Comparison of ENCODE assay signal across 22 cellular contexts in genomic region chr4:176198316-176198903, GRCh38. TPM values are rescaled to one million over a fixed set of nuclear protein-coding genes. Genes with fewer than 3 reads are reported as not detected.
DNase-seq lines count a peak whose midpoint lies in the region; ATAC-seq lines count a peak whose summit lies in the region.
"Had no signal": no experiment of that assay in that cellular context is flagged by ENCODE, and none has a peak within 500 bp of the region (broad histone marks: within the 10 kb centered on the region; RNA-seq: fewer than 3 reads in every experiment).

No MANE protein-coding gene starts in this region.

- no peak overlapping the region for H3K4me3 Mint-ChIP-seq in CD8-positive, alpha-beta memory T cell
- H3K4me3 Mint-ChIP-seq: activated CD4-positive, alpha-beta memory T cell treated with anti-CD3 and anti-CD28 coated beads for 36 hours; stimulated activated naive CD8-positive, alpha-beta T cell treated with anti-CD3 and anti-CD28 coated beads, Interleukin-15, amount 100 ng/mL, for 72 hours had no signal

- ATAC-seq in GM21723 (IDR thresholded peaks at IDR 0.05; ENCODE audit: unreplicated experiment) = no peak
- ATAC-seq: Right ventricle myocardium inferior; stimulated activated naive CD8-positive, alpha-beta T cell treated with anti-CD3 and anti-CD28 coated beads, Interleukin-15, amount 100 ng/mL, for 72 hours had no signal

- CTCF ChIA-PET in CD8-positive, alpha-beta memory T cell (lab: Charles Lee) = interaction anchor here (1.2 kb wide), 1 partner anchor 7 kb away, joined by 3 read pairs; no protein-coding TSS in a partner anchor

- peak; percentile 12 to 13 for DNase-seq in NCI-H524 (lab: John Stamatoyannopoulos, UW)
- DNase-seq in NCI-H524 treated with DMSO at 0.1 percent for 48 hours (lab: John Stamatoyannopoulos, UW) = no peak
- DNase-seq in NCI-H510A (lab: John Stamatoyannopoulos, UW) = peak; percentile 68
- DNase-seq in iPS-NIHi7 (ENCODE audit: extremely low spot score) = peak; percentile 31
- no peak for DNase-seq in HCEC 1CT
- DNase-seq in islet precursor cell = no peak
- no peak for DNase-seq in CD8-positive, alpha-beta memory T cell
- DNase-seq: activated CD4-positive, alpha-beta memory T cell treated with anti-CD3 and anti-CD28 coated beads for 36 hours; activated CD4-positive, CD25-positive, alpha-beta regulatory T cell; adrenal gland; brain microvascular endothelial cell; effector CD4-positive, alpha-beta T cell; erythroblast; hippocampal formation; NCI-H1694; stimulated activated naive CD8-positive, alpha-beta T cell treated with anti-CD3 and anti-CD28 coated beads, Interleukin-15, amount 100 ng/mL, for 72 hours; T1000; trophoblast cell had no signal

- H3K9me3 Mint-ChIP-seq in CD8-positive, alpha-beta memory T cell = peaks cover 0 to 2% (median 0%) of the 10 kb centered on the region in 5 donors
- H3K9me3 Mint-ChIP-seq: activated CD4-positive, alpha-beta memory T cell treated with anti-CD3 and anti-CD28 coated beads for 36 hours had no signal

- H3K36me3 Mint-ChIP-seq in CD8-positive, alpha-beta memory T cell = peaks cover 0 to 4% (median 4%) of the 10 kb centered on the region in 3 donors

- POLR2A ChIA-PET in CD8-positive, alpha-beta memory T cell (lab: Charles Lee) = no interaction called here

- H3K27ac Mint-ChIP-seq in CD8-positive, alpha-beta memory T cell = peak overlapping the region in 1 of 8 donors; percentile 74
- H3K27ac Mint-ChIP-seq: activated CD4-positive, alpha-beta memory T cell treated with anti-CD3 and anti-CD28 coated beads for 36 hours; stimulated activated naive CD8-positive, alpha-beta T cell treated with anti-CD3 and anti-CD28 coated beads, Interleukin-15, amount 100 ng/mL, for 72 hours had no signal

- H3K4me1 ChIP-seq in CD8-positive, alpha-beta memory T cell (ENCODE audit: insufficient read depth, low read length) = peaks cover 9% of the 10 kb centered on the region

- no peak overlapping the region for H3K27ac ChIP-seq in CD8-positive, alpha-beta memory T cell (ENCODE audit: low read depth, low read length)
- H3K27ac ChIP-seq: adrenal gland, brain microvascular endothelial cell had no signal

- H3K9me3 ChIP-seq in CD8-positive, alpha-beta memory T cell (ENCODE audit: low read length) = no peaks in the 10 kb centered on the region
- H3K9me3 ChIP-seq: adrenal gland had no signal

- no peak overlapping the region for H3K4me3 ChIP-seq in CD8-positive, alpha-beta memory T cell (ENCODE audit: low read length)
- H3K4me3 ChIP-seq: adrenal gland had no signal

- peaks cover 3 to 19% of the 10 kb centered on the region in 2 donors for H3K27me3 Mint-ChIP-seq in CD8-positive, alpha-beta memory T cell

- peaks cover 9 to 19% (median 19%) of the 10 kb centered on the region in 3 donors for H3K4me1 Mint-ChIP-seq in CD8-positive, alpha-beta memory T cell

- no peaks in the 10 kb centered on the region for H3K27me3 ChIP-seq in CD8-positive, alpha-beta memory T cell (ENCODE audit: insufficient read depth, low read length, poor library complexity, severe bottlenecking)
- H3K27me3 ChIP-seq: adrenal gland, brain microvascular endothelial cell had no signal

- no peaks in the 10 kb centered on the region for H3K36me3 ChIP-seq in CD8-positive, alpha-beta memory T cell (ENCODE audit: insufficient read depth, low read length)
- H3K36me3 ChIP-seq: adrenal gland, brain microvascular endothelial cell had no signal

RNA-seq across cellular contexts. Expression of gene SPATA4, which starts 3.0 kb away (rescaled TPM):
- not detected for total RNA-seq in CD8-positive, alpha-beta memory T cell
- polyA plus RNA-seq in CD8-positive, alpha-beta memory T cell = not detected
- total RNA-seq: activated CD4-positive, alpha-beta memory T cell treated with anti-CD3 and anti-CD28 coated beads for 36 hours; G401; lung microvascular endothelial cell; Right ventricle myocardium inferior had no signal

Comparison
In these comparisons a context has a peak if more than half of its experiments do, and no peak if none do; other contexts are left out.
1. DNase-seq: peak in NCI-H524 (2 of 2), NCI-H510A (single experiment) and iPS-NIHi7 (single experiment); none in NCI-H524 treated with DMSO at 0.1 percent for 48 hours (single experiment), HCEC 1CT (single experiment), islet precursor cell (single experiment) and CD8-positive, alpha-beta memory T cell (0 of 5).